In the genomic region with DNA sequence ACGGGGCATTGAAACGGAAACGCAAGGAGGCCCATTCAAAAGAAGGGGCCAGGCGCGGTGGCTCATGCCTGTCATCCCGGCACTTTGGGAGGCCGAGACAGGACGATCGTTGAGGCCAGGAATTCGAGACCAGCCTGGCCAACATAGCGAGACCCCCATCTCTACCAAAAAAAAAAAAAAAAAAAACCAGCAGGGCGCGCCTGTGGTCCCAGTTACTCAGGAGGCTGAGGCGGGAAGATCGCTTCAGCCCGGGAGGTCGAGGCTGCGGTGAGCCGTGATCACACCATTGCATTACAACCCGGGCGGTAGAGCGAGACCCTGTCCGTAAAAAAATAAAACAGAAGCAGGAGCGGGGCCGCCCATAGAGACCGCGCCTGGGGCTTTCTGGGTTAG, we compare ENCODE assay signal across 9 cellular contexts. TPM values are rescaled to one million over a fixed set of nuclear protein-coding genes. Genes with fewer than 3 reads are reported as not detected.
DNase-seq lines count a peak whose midpoint lies in the region; ATAC-seq, FAIRE-seq and TF ChIP-seq lines count a peak whose summit lies in the region.
"Had no signal": no experiment of that assay in that cellular context is flagged by ENCODE, and none has a peak within 500 bp of the region (broad histone marks: within the 10 kb centered on the region; RNA-seq: fewer than 3 reads in every experiment).

No MANE protein-coding gene starts in this region.

- no peak for TF ChIP-seq CTCF in GM12864 (IDR thresholded peaks at IDR 0.05; ENCODE audit: low read depth, low read length, missing control alignments)
- no peak for TF ChIP-seq CTCF in Loucy (conservative IDR thresholded peaks at IDR 0.05; ENCODE audit: low read length)
- no peak for TF ChIP-seq CTCF in endothelial cell of umbilical vein (IDR thresholded peaks at IDR 0.05; ENCODE audit: extremely low read depth in 1 of 2, insufficient read depth in 1 of 2, low read depth in 1 of 2, low read length in 2 of 2)
- TF ChIP-seq CTCF in progenitor cell of endocrine pancreas (IDR thresholded peaks at IDR 0.05; ENCODE audit: unreplicated experiment): no peak

- H3K36me3 Mint-ChIP-seq in progenitor cell of endocrine pancreas (ENCODE audit: insufficient read depth): peaks cover 9% of the 10 kb centered on the region

- dilution Hi-C loops in endothelial cell of umbilical vein (cut with MboI; ENCODE audit: extremely low pct_ligation_motif_present, low sequenced_read_pairs): no loop called here

- no peaks in the 10 kb centered on the region for H3K9me1 ChIP-seq in endothelial cell of umbilical vein (replicated peaks; ENCODE audit: control insufficient read depth, extremely low read depth, insufficient read depth, low read length)

- H3K27ac Mint-ChIP-seq in progenitor cell of endocrine pancreas: peak overlapping the region; percentile 45

- peaks cover 40% of the 10 kb centered on the region for H3K79me2 ChIP-seq in Loucy (ENCODE audit: insufficient read depth, low read length)
- H3K79me2 ChIP-seq in endothelial cell of umbilical vein (ENCODE audit: control insufficient read depth, insufficient read depth, low read length): peaks cover 6% of the 10 kb centered on the region

- no peaks in the 10 kb centered on the region for H3K27me3 ChIP-seq in Loucy (ENCODE audit: insufficient read depth, low read length, poor library complexity, severe bottlenecking)
- H3K27me3 ChIP-seq in endothelial cell of umbilical vein (ENCODE audit: control insufficient read depth in 2 of 2, insufficient read depth in 2 of 2, low read length in 2 of 2): no peaks in the 10 kb centered on the region

- peaks cover 19% of the 10 kb centered on the region for H3K4me1 Mint-ChIP-seq in progenitor cell of endocrine pancreas (ENCODE audit: low read depth)

- intact Hi-C loops in endothelial cell of umbilical vein (cut with micrococcal nuclease): no loop called here

- TF ChIP-seq POLR2A in endothelial cell of umbilical vein (IDR thresholded peaks at IDR 0.05; ENCODE audit: low read depth, low read length): no peak

- no peaks in the 10 kb centered on the region for H3K9me2 ChIP-seq in Loucy (replicated peaks; ENCODE audit: low read depth, low read length)

- ATAC-seq in HG02852 (IDR thresholded peaks at IDR 0.05; ENCODE audit: unreplicated experiment): no peak

- POLR2A ChIA-PET in endothelial cell of umbilical vein (lab: Charles Lee): no interaction called here

- H3K9me3 ChIP-seq in Loucy (ENCODE audit: insufficient read depth, low read depth, low read length) (no peaks in the 10 kb centered on the region), endothelial cell of umbilical vein (replicated peaks; ENCODE audit: control insufficient read depth, insufficient read depth, low read length) (no peaks in the 10 kb centered on the region)

- H3K27me3 Mint-ChIP-seq in progenitor cell of endocrine pancreas: no peaks in the 10 kb centered on the region

- H3K27ac ChIP-seq in endothelial cell of umbilical vein (ENCODE audit: insufficient read depth, low read depth, low read length): peak overlapping the region; percentile 93

- peaks cover 8% of the 10 kb centered on the region for H3K4me1 ChIP-seq in Loucy (ENCODE audit: insufficient read depth, low read length, poor library complexity, severe bottlenecking)
- H3K4me1 ChIP-seq in endothelial cell of umbilical vein (ENCODE audit: control insufficient read depth, extremely low read depth, insufficient read depth, low read length): peaks cover 3% of the 10 kb centered on the region

- H3K4me3 Mint-ChIP-seq in progenitor cell of endocrine pancreas (ENCODE audit: low read depth): peak overlapping the region; percentile 75

- H3K4me2 ChIP-seq in Loucy (ENCODE audit: low read depth, low read length, poor library complexity, severe bottlenecking) (peak overlapping the region; percentile 72), endothelial cell of umbilical vein (ENCODE audit: insufficient read depth, low read length) (peak overlapping the region; percentile 37)

- H3K9me3 Mint-ChIP-seq in progenitor cell of endocrine pancreas (ENCODE audit: low read depth): no peaks in the 10 kb centered on the region

- peak overlapping the region; percentile 71 for H3K4me3 ChIP-seq in GM12864 (ENCODE audit: low read depth, low read length)
- H3K4me3 ChIP-seq in Loucy (ENCODE audit: low read length, poor library complexity, severe bottlenecking): peak overlapping the region; percentile 89
- peak overlapping the region; percentile 90 to 93 (median 93) for H3K4me3 ChIP-seq in endothelial cell of umbilical vein (replicated peaks in 1 of 3; ENCODE audit: insufficient read depth in 1 of 3, low read depth in 1 of 3, low read length in 3 of 3)

- CTCF ChIA-PET in endothelial cell of umbilical vein (lab: Charles Lee): interaction anchor here (1.3 kb wide), 1 partner anchor 779 kb away, joined by 4 read pairs; no protein-coding TSS in a partner anchor

- DNase-seq in GM12864 (ENCODE audit: low read depth): no peak
- no peak for DNase-seq in endothelial cell of umbilical vein (ENCODE audit: low read depth, low spot score)
- no peak for DNase-seq in progenitor cell of endocrine pancreas (ENCODE audit: low spot score, unreplicated experiment)
- DNase-seq in SHP77 (lab: John Stamatoyannopoulos, UW): no peak
- no peak for DNase-seq in H4 (ENCODE audit: low spot score)
- no peak for DNase-seq in activated CD4-positive, CD25-positive, alpha-beta regulatory T cell (lab: John Stamatoyannopoulos, UW)

- H3K9ac ChIP-seq in Loucy (ENCODE audit: low read depth, low read length, poor library complexity, severe bottlenecking) (peak overlapping the region; percentile 90), endothelial cell of umbilical vein (replicated peaks; ENCODE audit: extremely low read depth, insufficient read depth, low read length) (peak overlapping the region; percentile 98)

- BruUV-seq in endothelial cell of umbilical vein (replicated peaks; lab: Mats Ljungman, UMichigan): no TSS peak

- 0 out of 2 replicates have a peak, but pooled peaks cover 3% of the 10 kb centered on the region for H3F3A ChIP-seq in Loucy (ENCODE audit: low read depth)

- FAIRE-seq in endothelial cell of umbilical vein (lab: Jason Lieb, UNC): peak; percentile 89

- no peaks in the 10 kb centered on the region for H3K36me3 ChIP-seq in Loucy (ENCODE audit: insufficient read depth, low read length)
- peaks cover 5 to 11% of the 10 kb centered on the region in 2 experiments for H3K36me3 ChIP-seq in endothelial cell of umbilical vein (ENCODE audit: control insufficient read depth in 2 of 2, extremely low read depth in 1 of 2, insufficient read depth in 2 of 2, low read length in 2 of 2)

- H4K20me1 ChIP-seq in Loucy (ENCODE audit: insufficient read depth, low read length, poor library complexity, severe bottlenecking) (no peaks in the 10 kb centered on the region), endothelial cell of umbilical vein (replicated peaks; ENCODE audit: control insufficient read depth, extremely low read depth, insufficient read depth, low read length) (no peaks in the 10 kb centered on the region)

- H2AFZ ChIP-seq in Loucy (ENCODE audit: low read length) (peak overlapping the region; percentile 85), endothelial cell of umbilical vein (ENCODE audit: low read depth, low read length) (peak overlapping the region; percentile 20)

TF ChIP-seq in endothelial cell of umbilical vein, 7 proteins besides CTCF, POLR2A, EP300 and RAD21 (continues in another document):
- TF ChIP-seq, protein P1, sequence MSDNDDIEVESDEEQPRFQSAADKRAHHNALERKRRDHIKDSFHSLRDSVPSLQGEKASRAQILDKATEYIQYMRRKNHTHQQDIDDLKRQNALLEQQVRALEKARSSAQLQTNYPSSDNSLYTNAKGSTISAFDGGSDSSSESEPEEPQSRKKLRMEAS (IDR thresholded peaks at IDR 0.05; ENCODE audit: insufficient read depth, insufficient read length): no peak
- no peak for TF ChIP-seq EZH2 (IDR thresholded peaks at IDR 0.05; ENCODE audit: borderline replicate concordance, low read depth, low read length, severe bottlenecking)
- no peak for TF ChIP-seq MYC (IDR thresholded peaks at IDR 0.05; ENCODE audit: low read depth, low read length)
- TF ChIP-seq JUN (IDR thresholded peaks at IDR 0.05; ENCODE audit: borderline replicate concordance, insufficient read depth, insufficient read length, low read depth): no peak
- TF ChIP-seq POLR2AphosphoS5 (IDR thresholded peaks at IDR 0.05; ENCODE audit: insufficient read depth, low read depth, low read length): no peak

RNA-seq across cellular contexts. Expression of gene PSMG3, which starts 0.4 kb away (rescaled TPM):
- total RNA-seq in endothelial cell of umbilical vein (25.5 and 28.4 TPM in 2 replicates), progenitor cell of endocrine pancreas (29.1 and 32.1 TPM in 2 replicates)
- 40.4 and 49.7 TPM in 2 replicates for polyA plus RNA-seq in endothelial cell of umbilical vein
- 48.3 and 57.1 TPM in 2 replicates for polyA plus RNA-seq in endothelial cell of umbilical vein (2011; cell fraction: cytosol; rRNA removed)
- 29.1 and 31.2 TPM in 2 replicates for polyA plus RNA-seq in endothelial cell of umbilical vein (2011; cell fraction: nucleus; rRNA removed)
- polyA plus RNA-seq in endothelial cell of umbilical vein (2012): 18.9 and 27.6 TPM in 2 replicates
- 11.4 and 14.3 TPM in 2 replicates for polyA minus RNA-seq in endothelial cell of umbilical vein
- polyA minus RNA-seq in endothelial cell of umbilical vein (2011; cell fraction: cytosol; rRNA and poly(A)+ RNA removed): 39.1 TPM
- 4.4 and 6.7 TPM in 2 replicates for polyA minus RNA-seq in endothelial cell of umbilical vein (2011; cell fraction: nucleus; rRNA and poly(A)+ RNA removed)
- total RNA-seq in H4 (2014; rRNA removed; shearing (Covaris generic)): 99.6 and 126 TPM in 2 replicates

RNA-seq across cellular contexts. Expression of gene TMEM184A, which starts 13.4 kb away (rescaled TPM):
- total RNA-seq in endothelial cell of umbilical vein: not detected in 2 replicates
- 0.41 and 0.48 TPM in 2 replicates for polyA plus RNA-seq in endothelial cell of umbilical vein
- 0.07 and 0.22 TPM in 2 replicates for polyA plus RNA-seq in endothelial cell of umbilical vein (2011; cell fraction: cytosol; rRNA removed)
- 0.25 and 0.66 TPM in 2 replicates for polyA plus RNA-seq in endothelial cell of umbilical vein (2011; cell fraction: nucleus; rRNA removed)
- 0.07 TPM in 2 replicates for polyA plus RNA-seq in endothelial cell of umbilical vein (2012)
- polyA minus RNA-seq in endothelial cell of umbilical vein: 0.15 TPM in 1 of 2 replicates, not detected in the other
- 21.1 TPM for polyA minus RNA-seq in endothelial cell of umbilical vein (2011; cell fraction: cytosol; rRNA and poly(A)+ RNA removed)
- 0.48 and 0.91 TPM in 2 replicates for polyA minus RNA-seq in endothelial cell of umbilical vein (2011; cell fraction: nucleus; rRNA and poly(A)+ RNA removed)
- 7.4 and 8.6 TPM in 2 replicates for total RNA-seq in progenitor cell of endocrine pancreas
- total RNA-seq in H4 (2014; rRNA removed; shearing (Covaris generic)): 2.3 and 4.4 TPM in 2 replicates
- total RNA-seq: RPMI7951 had no signal

RNA-seq across cellular contexts. Expression of gene MAFK, which starts 38.9 kb away (rescaled TPM):
- total RNA-seq in endothelial cell of umbilical vein (39.4 and 66.9 TPM in 2 replicates), progenitor cell of endocrine pancreas (21.5 and 26.2 TPM in 2 replicates)
- 22.2 and 23.3 TPM in 2 replicates for polyA plus RNA-seq in endothelial cell of umbilical vein
- 10.8 and 13.7 TPM in 2 replicates for polyA plus RNA-seq in endothelial cell of umbilical vein (2011; cell fraction: cytosol; rRNA removed)
- 167 and 174 TPM in 2 replicates for polyA plus RNA-seq in endothelial cell of umbilical vein (2011; cell fraction: nucleus; rRNA removed)
- polyA plus RNA-seq in endothelial cell of umbilical vein (2012): 16.7 and 23.2 TPM in 2 replicates
- polyA minus RNA-seq in endothelial cell of umbilical vein: 13.0 and 16.2 TPM in 2 replicates
- polyA minus RNA-seq in endothelial cell of umbilical vein (2011; cell fraction: cytosol; rRNA and poly(A)+ RNA removed): 27.5 TPM
- 25.4 and 68.6 TPM in 2 replicates for polyA minus RNA-seq in endothelial cell of umbilical vein (2011; cell fraction: nucleus; rRNA and poly(A)+ RNA removed)
- total RNA-seq in H4 (2014; rRNA removed; shearing (Covaris generic)): 13.2 and 16.9 TPM in 2 replicates
